10 cellular contexts compared by ENCODE assay signal in the genomic region with DNA sequence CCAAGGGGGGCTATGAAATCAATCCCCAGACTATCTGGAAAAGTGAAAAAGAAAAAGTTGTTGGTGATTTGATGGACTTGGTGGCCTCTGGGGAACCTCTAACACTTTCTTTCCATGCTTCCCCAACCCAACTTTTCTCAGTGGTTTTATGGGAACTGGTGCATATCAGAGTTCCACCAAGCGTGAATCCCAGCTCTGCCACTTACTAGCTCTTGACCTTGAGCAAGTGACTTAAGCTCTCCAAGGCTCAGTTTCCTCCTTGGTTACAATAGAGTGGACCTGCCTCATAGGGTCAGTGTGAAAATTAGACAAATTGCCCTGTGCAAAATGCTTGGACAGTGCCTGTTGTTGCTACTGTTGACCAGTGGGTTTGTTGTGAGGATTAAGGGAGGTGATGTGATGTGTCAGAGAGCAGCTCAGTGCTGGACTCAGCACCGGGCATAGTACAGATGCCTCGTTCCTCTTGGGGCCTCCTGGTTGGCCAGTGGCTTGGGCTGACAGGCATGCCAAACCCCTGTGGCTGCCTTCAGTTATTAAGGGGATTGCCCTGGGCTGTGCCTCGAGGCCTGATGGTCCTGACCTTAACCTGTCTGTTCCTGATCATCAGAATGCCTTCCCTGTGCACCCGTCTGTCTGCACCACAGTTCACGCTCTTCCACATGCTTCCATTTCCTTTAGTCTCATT. TPM values are rescaled to one million over a fixed set of nuclear protein-coding genes. Genes with fewer than 3 reads are reported as not detected.
DNase-seq lines count a peak whose midpoint lies in the region; ATAC-seq and TF ChIP-seq lines count a peak whose summit lies in the region.
"Had no signal": no experiment of that assay in that cellular context is flagged by ENCODE, and none has a peak within 500 bp of the region (broad histone marks: within the 10 kb centered on the region; RNA-seq: fewer than 3 reads in every experiment).

No MANE protein-coding gene starts in this region.

- H3K9me3 Mint-ChIP-seq in osteocyte (ENCODE audit: unreplicated experiment): no peaks in the 10 kb centered on the region

- H3K27ac ChIP-seq in caudate nucleus (ENCODE audit: low read depth, low read length): no peak overlapping the region
- H3K27ac ChIP-seq: KMS-11, ovary had no signal

- no peak overlapping the region for H3K27ac Mint-ChIP-seq in osteocyte (ENCODE audit: unreplicated experiment)
- H3K27ac Mint-ChIP-seq: activated naive CD4-positive, alpha-beta T cell treated with anti-CD3 and anti-CD28 coated beads, Interleukin-2, amount 10 ng/mL, durations not matched to agents 7 days and 5 days had no signal

- peaks cover 52% of the 10 kb centered on the region for H3K4me1 Mint-ChIP-seq in osteocyte (ENCODE audit: unreplicated experiment)

- no peak for TF ChIP-seq CTCF in osteocyte (IDR thresholded peaks at IDR 0.05)

- H3K27me3 Mint-ChIP-seq in osteocyte (ENCODE audit: unreplicated experiment): peaks cover 26% of the 10 kb centered on the region

- ATAC-seq in GM18517 (IDR thresholded peaks at IDR 0.05; ENCODE audit: unreplicated experiment): peak; percentile 34
- ATAC-seq in GM21529 (IDR thresholded peaks at IDR 0.05; ENCODE audit: unreplicated experiment): peak; percentile 39
- peak; percentile 23 for ATAC-seq in HG03460 (IDR thresholded peaks at IDR 0.05; ENCODE audit: unreplicated experiment)

- H3K36me3 Mint-ChIP-seq in osteocyte (ENCODE audit: unreplicated experiment): peaks cover 2% of the 10 kb centered on the region
- H3K36me3 Mint-ChIP-seq: activated naive CD4-positive, alpha-beta T cell treated with anti-CD3 and anti-CD28 coated beads, Interleukin-2, amount 10 ng/mL, durations not matched to agents 7 days and 5 days had no signal

- DNase-seq in osteocyte (ENCODE audit: extremely low spot score, unreplicated experiment) (peak; percentile 56), NCI-H2171 (lab: John Stamatoyannopoulos, UW) (no peak), caudate nucleus (lab: John Stamatoyannopoulos, UW) (no peak), NCI-H146 (lab: John Stamatoyannopoulos, UW) (no peak)
- DNase-seq: activated naive CD4-positive, alpha-beta T cell treated with anti-CD3 and anti-CD28 coated beads, Interleukin-2, amount 10 ng/mL, durations not matched to agents 7 days and 5 days; ovary had no signal

- H3K4me3 Mint-ChIP-seq in osteocyte (ENCODE audit: unreplicated experiment): no peak overlapping the region
- H3K4me3 Mint-ChIP-seq: activated naive CD4-positive, alpha-beta T cell treated with anti-CD3 and anti-CD28 coated beads, Interleukin-2, amount 10 ng/mL, durations not matched to agents 7 days and 5 days had no signal

RNA-seq across cellular contexts. Expression of a gene that starts 49.3 kb away (rescaled TPM):
- total RNA-seq in osteocyte: 0.34 and 0.81 TPM in 2 replicates
